ENCODE assay signal across 8 cellular contexts in the genomic region with DNA sequence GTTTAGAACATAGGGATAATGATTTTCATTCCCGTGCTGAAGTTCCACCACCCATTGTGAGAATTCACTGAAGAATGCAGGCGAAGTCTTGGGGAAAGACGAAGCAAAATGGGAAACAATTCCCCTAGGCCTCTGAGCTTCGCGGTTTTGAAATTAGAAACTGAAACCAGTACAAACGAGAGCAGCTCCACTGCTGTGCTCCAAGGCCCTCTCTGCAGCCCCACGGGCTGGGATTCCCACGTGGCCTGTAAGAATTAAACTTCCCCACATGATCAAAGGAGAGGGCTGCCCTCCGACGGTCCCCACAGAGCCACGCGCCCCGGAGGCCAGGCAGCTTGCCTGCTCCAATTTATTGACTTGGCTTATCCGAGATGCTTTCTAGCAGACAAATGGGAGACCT.
A peak's percentile ranks its signal among the peaks of the same experiment; 100 is the strongest.
DNase-seq lines count a peak whose midpoint lies in the region; ATAC-seq and TF ChIP-seq lines count a peak whose summit lies in the region.

No MANE protein-coding gene starts in this region.

- DNase-seq in AG09319 (ENCODE audit: extremely low read depth, low read depth) = peak; percentile 93
- peak; percentile 93 for DNase-seq in choroid plexus epithelial cell (ENCODE audit: low read depth)
- no peak for DNase-seq in prostate gland (ENCODE audit: low spot score)
- no peak for DNase-seq in GDM1 (lab: John Stamatoyannopoulos, UW)

- no peaks in the 10 kb centered on the region for H3K27me3 ChIP-seq in muscle layer of duodenum (ENCODE audit: low read depth, low read length)
- no peaks in the 10 kb centered on the region for H3K27me3 ChIP-seq in prostate gland (replicated peaks; ENCODE audit: insufficient read depth)

- WGBS in prostate gland = 47% methylated on average over 14 of the region's 14 CpGs

- H3K9me3 ChIP-seq in muscle layer of duodenum (ENCODE audit: control insufficient read depth in 1 of 2, low read length in 2 of 2) = no peaks in the 10 kb centered on the region
- H3K9me3 ChIP-seq in prostate gland = no peaks in the 10 kb centered on the region

- H3K36me3 ChIP-seq in muscle layer of duodenum (ENCODE audit: control insufficient read depth in 1 of 2, insufficient read depth in 2 of 2, low read length in 2 of 2) = no peaks in the 10 kb centered on the region
- no peaks in the 10 kb centered on the region for H3K36me3 ChIP-seq in prostate gland

- H3K4me1 ChIP-seq in muscle layer of duodenum (ENCODE audit: control insufficient read depth in 1 of 2, insufficient read depth in 2 of 2, low read length in 2 of 2) (peaks cover 0 to 10% of the 10 kb centered on the region in 2 donors), prostate gland (replicated peaks) (no peaks in the 10 kb centered on the region)

- intact Hi-C loops in prostate gland (cut with DNase I) = no loop called here

- no peak for TF ChIP-seq POLR2A in prostate gland (IDR thresholded peaks at IDR 0.05)

- H3K4me3 ChIP-seq in choroid plexus epithelial cell (ENCODE audit: low read depth, low read length) = no peak overlapping the region
- peak overlapping the region; percentile 9 to 41 for H3K4me3 ChIP-seq in muscle layer of duodenum (ENCODE audit: low read depth in 1 of 2, low read length in 2 of 2)
- no peak overlapping the region for H3K4me3 ChIP-seq in prostate gland

- TF ChIP-seq CTCF in AG09319 (IDR thresholded peaks at IDR 0.05; ENCODE audit: low read depth, low read length) (no peak), choroid plexus epithelial cell (conservative IDR thresholded peaks at IDR 0.05; ENCODE audit: low read depth, low read length) (no peak), prostate gland (IDR thresholded peaks at IDR 0.05) (no peak)

- H3K27ac ChIP-seq in muscle layer of duodenum (ENCODE audit: low read length) = peak overlapping the region; percentile 53
- no peak overlapping the region for H3K27ac ChIP-seq in prostate gland

- ATAC-seq in HG03196 (IDR thresholded peaks at IDR 0.05; ENCODE audit: unreplicated experiment) = peak; percentile 55
- no peak for ATAC-seq in GM21515 (IDR thresholded peaks at IDR 0.05; ENCODE audit: unreplicated experiment)
- ATAC-seq in HG03135 (IDR thresholded peaks at IDR 0.05; ENCODE audit: unreplicated experiment) = no peak

Comparison
In these comparisons a context has a peak if more than half of its experiments do, and no peak if none do; other contexts are left out.
1. DNase-seq: peak in AG09319 (single experiment) and choroid plexus epithelial cell (single experiment); none in prostate gland (single experiment) and GDM1 (single experiment).
2. H3K4me3 ChIP-seq: peak in muscle layer of duodenum (2 of 2); none in choroid plexus epithelial cell (single experiment) and prostate gland (0 of 2).